9 cellular contexts compared by ENCODE assay signal in the genomic region with DNA sequence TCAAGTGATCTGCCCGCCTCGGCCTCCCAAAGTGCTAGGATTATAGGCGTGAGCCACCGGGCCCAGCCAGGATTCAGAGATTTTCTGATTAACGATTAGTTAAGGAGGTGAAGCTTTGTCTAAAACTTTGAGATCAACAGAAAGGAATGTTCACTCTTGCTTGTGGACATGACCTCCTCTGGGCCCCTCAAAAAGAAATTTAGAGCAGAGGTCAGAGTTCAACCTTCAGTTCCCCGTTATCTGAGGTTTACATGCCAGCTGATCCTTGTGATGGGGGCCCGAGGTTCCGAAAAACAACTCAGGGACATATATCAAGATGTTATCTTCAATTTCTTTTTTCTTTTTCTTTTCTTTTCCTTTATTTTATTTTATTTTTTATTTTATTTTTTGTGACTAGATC. TPM values are rescaled to one million over a fixed set of nuclear protein-coding genes. Genes with fewer than 3 reads are reported as not detected.
"Had no signal": no experiment of that assay in that cellular context is flagged by ENCODE, and none has a peak within 500 bp of the region (broad histone marks: within the 10 kb centered on the region; RNA-seq: fewer than 3 reads in every experiment).

No MANE protein-coding gene starts in this region.

- H3K27ac Mint-ChIP-seq: GM23338, IgD-negative memory B cell had no signal

- H3K4me3 Mint-ChIP-seq: GM23338, H9 had no signal

- H3K4me3 ChIP-seq: GM23338 had no signal

- DNase-seq: H9, HCEC 1CT, KG1 had no signal

- ATAC-seq: GM23338 had no signal

- H3K4me2 ChIP-seq: GM23338 had no signal

- FAIRE-seq: H1, H54, HTR-8/SVneo had no signal

- H2AFZ ChIP-seq: GM23338 had no signal

- H3K9me3 Mint-ChIP-seq: IgD-negative memory B cell had no signal

- H3K36me3 Mint-ChIP-seq: IgD-negative memory B cell had no signal

RNA-seq across cellular contexts. Expression of a gene that starts 58.6 kb away (rescaled TPM):
- total RNA-seq: H1, H9, HT-29 had no signal
- polyA plus RNA-seq: H1, IgD-negative memory B cell had no signal
